Comparison of ENCODE assay signal across 22 cellular contexts in genomic region chr2:182558564-182558963, GRCh38.
"Had no signal": no experiment of that assay in that cellular context is flagged by ENCODE, and none has a peak within 500 bp of the region (broad histone marks: within the 10 kb centered on the region; RNA-seq: fewer than 3 reads in every experiment).

No MANE protein-coding gene starts in this region.

- DNase-seq: effector memory CD8-positive, alpha-beta T cell; esophagus squamous epithelium; foreskin keratinocyte; immature natural killer cell; left ventricle myocardium inferior; lower lobe of right lung; natural killer cell; occipital lobe; spleen; stimulated activated CD4-positive, alpha-beta T cell treated with anti-CD3 and anti-CD28 coated beads, Interleukin-2, amount 100 ng/mL, for 24 hours; stimulated activated CD4-positive, alpha-beta T cell treated with anti-CD3 and anti-CD28 coated beads, Interleukin-4, amount 100 ng/mL, for 4 hours; stimulated activated naive B cell treated with anti-CD40 and anti-IgM and Interleukin-4, amounts not matched to agents 10 μg/mL and 1 μg/mL and 100 μg/mL, for 72 hours; stimulated activated naive CD8-positive, alpha-beta T cell treated with anti-CD3 and anti-CD28 coated beads, Interleukin-15, amount 100 ng/mL, for 72 hours; testis; upper lobe of right lung had no signal

- H3K4me1 Mint-ChIP-seq: immature natural killer cell; memory B cell; mesothelial cell of epicardium; natural killer cell; stimulated activated naive B cell treated with anti-CD40 and anti-IgM and Interleukin-4, amounts not matched to agents 10 μg/mL and 1 μg/mL and 100 μg/mL, for 72 hours; stimulated activated naive CD8-positive, alpha-beta T cell treated with anti-CD3 and anti-CD28 coated beads, Interleukin-15, amount 100 ng/mL, for 72 hours had no signal

- H3K27ac Mint-ChIP-seq: dendritic cell treated with granulocyte-macrophage colony-stimulating factor and Interleukin-4, amounts not matched to agents 40 ng/mL and 50 ng/mL, for 4 days; effector memory CD8-positive, alpha-beta T cell; immature natural killer cell; memory B cell; mesothelial cell of epicardium; natural killer cell; stimulated activated naive B cell treated with anti-CD40 and anti-IgM and Interleukin-4, amounts not matched to agents 10 μg/mL and 1 μg/mL and 100 μg/mL, for 72 hours; stimulated activated naive CD8-positive, alpha-beta T cell treated with anti-CD3 and anti-CD28 coated beads, Interleukin-15, amount 100 ng/mL, for 72 hours had no signal

- ATAC-seq: effector memory CD8-positive, alpha-beta T cell; foreskin keratinocyte; lower lobe of right lung; natural killer cell; sciatic nerve; stimulated activated naive B cell treated with anti-CD40 and anti-IgM and Interleukin-4, amounts not matched to agents 10 μg/mL and 1 μg/mL and 100 μg/mL, for 72 hours; stimulated activated naive CD8-positive, alpha-beta T cell treated with anti-CD3 and anti-CD28 coated beads, Interleukin-15, amount 100 ng/mL, for 72 hours; upper lobe of right lung had no signal

- H3K36me3 ChIP-seq: esophagus squamous epithelium, left ventricle myocardium inferior, lower lobe of right lung, spleen, tibial nerve, upper lobe of right lung, vagina had no signal

- H3K27me3 Mint-ChIP-seq: dendritic cell treated with granulocyte-macrophage colony-stimulating factor and Interleukin-4, amounts not matched to agents 40 ng/mL and 50 ng/mL, for 4 days; effector memory CD8-positive, alpha-beta T cell; memory B cell; stimulated activated naive B cell treated with anti-CD40 and anti-IgM and Interleukin-4, amounts not matched to agents 10 μg/mL and 1 μg/mL and 100 μg/mL, for 72 hours; stimulated activated naive CD8-positive, alpha-beta T cell treated with anti-CD3 and anti-CD28 coated beads, Interleukin-15, amount 100 ng/mL, for 72 hours had no signal

- H3K4me1 ChIP-seq: left ventricle myocardium inferior, lower lobe of right lung, spleen, testis, tibial nerve, upper lobe of right lung, vagina had no signal

- H3K27me3 ChIP-seq: esophagus squamous epithelium, foreskin keratinocyte, spleen, testis, tibial nerve, upper lobe of right lung, vagina had no signal

- H3K4me3 ChIP-seq: esophagus squamous epithelium, left ventricle myocardium inferior, lower lobe of right lung, spleen, testis, tibial nerve, upper lobe of right lung, vagina had no signal

- H3K36me3 Mint-ChIP-seq: immature natural killer cell; memory B cell; natural killer cell; stimulated activated naive B cell treated with anti-CD40 and anti-IgM and Interleukin-4, amounts not matched to agents 10 μg/mL and 1 μg/mL and 100 μg/mL, for 72 hours had no signal

- FAIRE-seq: keratinocyte had no signal

- H3K27ac ChIP-seq: esophagus squamous epithelium, foreskin keratinocyte, left ventricle myocardium inferior, lower lobe of right lung, spleen, testis, tibial nerve, upper lobe of right lung, vagina had no signal

- H3K4me3 Mint-ChIP-seq: dendritic cell treated with granulocyte-macrophage colony-stimulating factor and Interleukin-4, amounts not matched to agents 40 ng/mL and 50 ng/mL, for 4 days; effector memory CD8-positive, alpha-beta T cell; immature natural killer cell; memory B cell; mesothelial cell of epicardium; natural killer cell; stimulated activated naive B cell treated with anti-CD40 and anti-IgM and Interleukin-4, amounts not matched to agents 10 μg/mL and 1 μg/mL and 100 μg/mL, for 72 hours; stimulated activated naive CD8-positive, alpha-beta T cell treated with anti-CD3 and anti-CD28 coated beads, Interleukin-15, amount 100 ng/mL, for 72 hours had no signal

- H3K9me3 ChIP-seq: esophagus squamous epithelium, lower lobe of right lung, spleen, testis, tibial nerve, upper lobe of right lung, vagina had no signal
